8 cellular contexts compared by ENCODE assay signal in the genomic region with DNA sequence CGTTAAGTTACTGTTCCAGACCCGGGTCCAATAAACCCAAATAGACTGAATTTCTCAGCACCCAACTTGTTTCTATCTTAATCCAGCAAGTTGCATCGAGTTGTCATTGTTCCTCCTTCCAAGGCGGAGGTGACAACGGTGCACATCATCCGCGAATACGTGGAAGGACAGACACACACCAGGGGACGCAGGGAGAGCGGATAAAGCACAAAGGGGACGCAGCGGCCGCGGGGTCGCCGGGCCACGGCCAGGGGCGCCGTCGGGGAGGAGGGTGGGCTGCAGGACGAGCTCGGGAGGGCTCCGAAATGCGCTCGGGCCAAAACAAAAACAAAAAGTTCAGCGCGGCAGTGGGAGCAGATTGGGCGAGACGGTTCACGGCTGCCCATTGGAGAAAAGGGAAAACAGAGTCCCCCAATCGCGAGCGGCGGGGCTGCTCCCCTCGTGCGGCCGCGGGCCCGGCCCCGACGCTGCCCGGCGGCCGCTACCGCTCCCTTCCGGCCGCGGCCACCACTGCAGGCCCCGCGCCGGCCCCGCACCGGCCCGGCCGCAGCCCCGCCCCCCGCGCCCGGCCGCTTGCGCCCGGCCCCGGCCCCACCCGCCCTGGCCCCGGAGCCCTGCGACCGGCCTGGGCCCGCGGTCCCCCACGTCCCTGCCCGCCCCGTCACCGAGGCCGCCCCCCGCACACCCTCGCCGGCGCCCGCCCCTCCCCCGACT. TPM values are rescaled to one million over a fixed set of nuclear protein-coding genes. Genes with fewer than 3 reads are reported as not detected.
DNase-seq lines count a peak whose midpoint lies in the region; ATAC-seq and TF ChIP-seq lines count a peak whose summit lies in the region.

No MANE protein-coding gene starts in this region.

- peaks cover 53% of the 10 kb centered on the region for H3K4me1 ChIP-seq in mucosa of descending colon (ENCODE audit: low read depth)

- no peaks in the 10 kb centered on the region for H3K36me3 Mint-ChIP-seq in stimulated activated memory B cell treated with anti-CD40 and anti-IgM and Interleukin-4, amounts not matched to agents 10 μg/mL and 1 μg/mL and 100 μg/mL, for 72 hours

- no peaks in the 10 kb centered on the region for H3K9me3 ChIP-seq in mucosa of descending colon

- ATAC-seq in HG03108 (IDR thresholded peaks at IDR 0.05; ENCODE audit: unreplicated experiment) (peak; percentile 53), mucosa of descending colon (peak; percentile 55)
- peak; percentile 77 for ATAC-seq in stimulated activated memory B cell treated with anti-CD40 and anti-IgM and Interleukin-4, amounts not matched to agents 10 μg/mL and 1 μg/mL and 100 μg/mL, for 72 hours

- peak; percentile 28 for DNase-seq in NCI-H748 treated with DMSO at 0.1 percent for 48 hours (lab: John Stamatoyannopoulos, UW)
- DNase-seq in activated CD8-positive, alpha-beta memory T cell treated with anti-CD3 and anti-CD28 coated beads, Interleukin-2, amount 50 U/mL, for 4 hours: peak; percentile 56
- peak; percentile 67 for DNase-seq in epidermal melanocyte (ENCODE audit: insufficient read length, low spot score)
- DNase-seq in mucosa of descending colon: peak; percentile 69 to 80 (median 80)

- intact Hi-C loops in mucosa of descending colon (cut with DNase I, micrococcal nuclease): no loop called here

- no peaks in the 10 kb centered on the region for H3K9me3 Mint-ChIP-seq in stimulated activated memory B cell treated with anti-CD40 and anti-IgM and Interleukin-4, amounts not matched to agents 10 μg/mL and 1 μg/mL and 100 μg/mL, for 72 hours

- H3K27ac Mint-ChIP-seq in stimulated activated memory B cell treated with anti-CD40 and anti-IgM and Interleukin-4, amounts not matched to agents 10 μg/mL and 1 μg/mL and 100 μg/mL, for 72 hours: peak overlapping the region; percentile 77

- H3K27me3 Mint-ChIP-seq in stimulated activated memory B cell treated with anti-CD40 and anti-IgM and Interleukin-4, amounts not matched to agents 10 μg/mL and 1 μg/mL and 100 μg/mL, for 72 hours: no peaks in the 10 kb centered on the region

- peaks cover 52% of the 10 kb centered on the region for H3K4me1 Mint-ChIP-seq in stimulated activated memory B cell treated with anti-CD40 and anti-IgM and Interleukin-4, amounts not matched to agents 10 μg/mL and 1 μg/mL and 100 μg/mL, for 72 hours

- peak overlapping the region; percentile 87 for H3K4me3 Mint-ChIP-seq in stimulated activated memory B cell treated with anti-CD40 and anti-IgM and Interleukin-4, amounts not matched to agents 10 μg/mL and 1 μg/mL and 100 μg/mL, for 72 hours

- H3K4me3 ChIP-seq in GM12875 (ENCODE audit: low read depth, low read length) (peak overlapping the region; percentile 71), mucosa of descending colon (peak overlapping the region; percentile 68)

- TF ChIP-seq CTCF in 22Rv1 (IDR thresholded peaks at IDR 0.05) (peak; percentile 77), GM12875 (IDR thresholded peaks at IDR 0.05; ENCODE audit: borderline replicate concordance, insufficient read depth, low read depth, low read length) (peak; percentile 54), mucosa of descending colon (IDR thresholded peaks at IDR 0.05) (no peak)

- peak overlapping the region; percentile 98 for H3K27ac ChIP-seq in 22Rv1

- no peaks in the 10 kb centered on the region for H3K36me3 ChIP-seq in mucosa of descending colon (ENCODE audit: low read depth)

RNA-seq across cellular contexts. Expression of gene KMT5B, which starts 0.5 kb away (rescaled TPM):
- 10 to 100 TPM; 56.4 to 71.3 (median 65.1) TPM for total RNA-seq in mucosa of descending colon

RNA-seq across cellular contexts. Expression of gene C11orf24, which starts 59.2 kb away (rescaled TPM):
- total RNA-seq in mucosa of descending colon: 10 to 100 TPM; 51.8 to 83.2 (median 53.2) TPM

Comparison
In these comparisons a context has a peak if more than half of its experiments do, and no peak if none do; other contexts are left out.
1. Peak in every context shown above with its lines: DNase-seq, ATAC-seq, H3K4me3 ChIP-seq and H3K27ac ChIP-seq.
2. DNase-seq: peak in every context shown above with its lines; median percentile 80 in mucosa of descending colon; 67 in epidermal melanocyte; 56 in activated CD8-positive, alpha-beta memory T cell treated with anti-CD3 and anti-CD28 coated beads, Interleukin-2, amount 50 U/mL, for 4 hours; 28 in NCI-H748 treated with DMSO at 0.1 percent for 48 hours.